7 cellular contexts compared by ENCODE assay signal in genomic region chr17:36779550-36779949, GRCh38.
"Had no signal": no experiment of that assay in that cellular context is flagged by ENCODE, and none has a peak within 500 bp of the region (broad histone marks: within the 10 kb centered on the region; RNA-seq: fewer than 3 reads in every experiment).

No MANE protein-coding gene starts in this region.

- H3K4me1 Mint-ChIP-seq: IgD-negative memory B cell had no signal

- FAIRE-seq: HTR-8/SVneo had no signal

- H3K9ac ChIP-seq: KMS-11 had no signal

- DNase-seq: IMR-90, KBM-7, KG1 had no signal

- H3K36me3 Mint-ChIP-seq: IgD-negative memory B cell had no signal

- H3K4me2 ChIP-seq: KMS-11 had no signal

- H3K27ac ChIP-seq: HL-60, KMS-11 had no signal
